1 cellular context compared by ENCODE assay signal in the genomic region with DNA sequence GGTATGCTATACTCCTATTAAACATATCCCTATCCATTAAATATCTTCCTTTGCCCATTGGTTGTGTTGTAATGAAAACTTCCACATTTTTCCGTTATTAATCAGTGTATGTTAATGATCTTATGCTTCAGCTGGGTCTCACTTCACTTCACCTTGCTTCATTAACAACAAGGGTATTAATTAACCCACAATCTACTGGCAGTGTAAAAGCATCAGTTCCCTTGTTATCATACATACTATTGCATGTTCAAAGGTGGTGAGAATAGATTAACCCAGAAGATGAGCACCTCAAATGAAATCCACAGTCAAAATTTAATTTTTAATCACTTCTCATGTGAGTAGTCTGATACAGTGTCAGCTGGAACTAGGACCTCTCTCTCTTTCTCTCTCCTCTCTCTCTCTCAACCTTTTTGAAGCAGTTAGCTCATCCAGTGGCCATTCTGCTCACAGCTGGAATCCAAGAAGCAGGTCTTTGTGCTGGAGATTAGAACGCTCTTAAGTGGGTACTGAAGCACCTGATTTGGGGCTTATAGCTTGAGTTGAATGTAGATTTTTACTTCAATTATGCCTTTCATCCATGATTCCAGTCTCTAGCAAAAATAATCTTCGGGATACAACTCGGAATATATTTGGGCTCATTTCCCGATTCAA.
A peak's percentile ranks its signal among the peaks of the same experiment; 100 is the strongest.
TF ChIP-seq lines count a peak whose summit lies in the region.

No MANE protein-coding gene starts in this region.

TF ChIP-seq in GM23338, 12 proteins besides CTCF, POLR2A, EP300 and RAD21 (continued from another document):
- TF ChIP-seq JUNB (IDR thresholded peaks at IDR 0.05; ENCODE audit: unreplicated experiment) = no peak
- TF ChIP-seq CREB1 (CRISPR knock-in tag; IDR thresholded peaks at IDR 0.05; ENCODE audit: low read depth) = no peak
- peak; percentile 78 for TF ChIP-seq NANOG (IDR thresholded peaks at IDR 0.05; ENCODE audit: borderline replicate concordance)
- no peak for TF ChIP-seq EZH2 (IDR thresholded peaks at IDR 0.05; ENCODE audit: low read depth, unreplicated experiment)
